1 cellular context compared by ENCODE assay signal in genomic region chr6:84461461-84461860, GRCh38.
TF ChIP-seq lines count a peak whose summit lies in the region.

No MANE protein-coding gene starts in this region.

TF ChIP-seq in HepG2, 621 proteins besides CTCF, POLR2A, EP300 and RAD21 (continued from another document):
- TF ChIP-seq PAXIP1 (CRISPR knock-in tag; conservative IDR thresholded peaks at IDR 0.05): no peak
- TF ChIP-seq LCORL (IDR thresholded peaks at IDR 0.05): no peak
- no peak for TF ChIP-seq LCORL (CRISPR knock-in tag; IDR thresholded peaks at IDR 0.05)
- TF ChIP-seq ZNF275 (CRISPR knock-in tag; IDR thresholded peaks at IDR 0.05; ENCODE audit: borderline replicate concordance): no peak
- TF ChIP-seq TFDP2 (CRISPR knock-in tag; IDR thresholded peaks at IDR 0.05): 0 out of 2 replicates have a peak, but pooled peaks have one; percentile 36
- no peak for TF ChIP-seq PATZ1 (CRISPR knock-in tag; IDR thresholded peaks at IDR 0.05)
- TF ChIP-seq WIZ (CRISPR knock-in tag; IDR thresholded peaks at IDR 0.05): no peak
- TF ChIP-seq ZNF503 (CRISPR knock-in tag; IDR thresholded peaks at IDR 0.05): no peak
- TF ChIP-seq ZNF652 (CRISPR knock-in tag; IDR thresholded peaks at IDR 0.05; ENCODE audit: borderline replicate concordance, low read depth): no peak
- no peak for TF ChIP-seq TIGD3 (CRISPR knock-in tag; IDR thresholded peaks at IDR 0.05; ENCODE audit: borderline replicate concordance)
- TF ChIP-seq MTF1 (CRISPR knock-in tag; IDR thresholded peaks at IDR 0.05): no peak
- no peak for TF ChIP-seq ZNF543 (CRISPR knock-in tag; IDR thresholded peaks at IDR 0.05)
- no peak for TF ChIP-seq NFYC (CRISPR knock-in tag; IDR thresholded peaks at IDR 0.05)
- TF ChIP-seq KLF15 (CRISPR knock-in tag; IDR thresholded peaks at IDR 0.05; ENCODE audit: borderline replicate concordance): no peak
- no peak for TF ChIP-seq ZSCAN5A (CRISPR knock-in tag; IDR thresholded peaks at IDR 0.05; ENCODE audit: borderline replicate concordance)
- no peak for TF ChIP-seq ELF4 (CRISPR knock-in tag; IDR thresholded peaks at IDR 0.05; ENCODE audit: borderline replicate concordance)
- TF ChIP-seq ZBTB8A (CRISPR knock-in tag; IDR thresholded peaks at IDR 0.05; ENCODE audit: borderline replicate concordance, low read depth): no peak
- TF ChIP-seq GPBP1L1 (CRISPR knock-in tag; IDR thresholded peaks at IDR 0.05): no peak
- TF ChIP-seq ZNF83 (CRISPR knock-in tag; IDR thresholded peaks at IDR 0.05; ENCODE audit: borderline replicate concordance): no peak
- TF ChIP-seq ZNF629 (CRISPR knock-in tag; conservative IDR thresholded peaks at IDR 0.05): peak; percentile 25; the same call in 1 of the 2 replicates
- 0 out of 2 replicates have a peak, but pooled peaks have one; percentile 35 for TF ChIP-seq E2F1 (CRISPR knock-in tag; IDR thresholded peaks at IDR 0.05)
- no peak for TF ChIP-seq ZNF484 (CRISPR knock-in tag; IDR thresholded peaks at IDR 0.05; ENCODE audit: borderline replicate concordance, low read depth)
- peak; percentile 51; the same call in 1 of the 2 replicates for TF ChIP-seq TFDP1 (CRISPR knock-in tag; IDR thresholded peaks at IDR 0.05; ENCODE audit: borderline replicate concordance)
- TF ChIP-seq ZBTB3 (CRISPR knock-in tag; IDR thresholded peaks at IDR 0.05; ENCODE audit: borderline replicate concordance, low read depth): no peak
- no peak for TF ChIP-seq RFX1 (IDR thresholded peaks at IDR 0.05)
- TF ChIP-seq HNF4A (CRISPR knock-in tag; IDR thresholded peaks at IDR 0.05): peak; percentile 28; the same call in 1 of the 2 replicates
- TF ChIP-seq ZNF143 (CRISPR knock-in tag; IDR thresholded peaks at IDR 0.05): no peak
- no peak for TF ChIP-seq HOXA7 (CRISPR knock-in tag; IDR thresholded peaks at IDR 0.05)
- peak; percentile 100 for TF ChIP-seq ZNF331 (CRISPR knock-in tag; IDR thresholded peaks at IDR 0.05)
- TF ChIP-seq ZNF816 (CRISPR knock-in tag; IDR thresholded peaks at IDR 0.05; ENCODE audit: borderline replicate concordance): no peak
- TF ChIP-seq KLF6 (CRISPR knock-in tag; IDR thresholded peaks at IDR 0.05): no peak
- TF ChIP-seq MTERF4 (CRISPR knock-in tag; IDR thresholded peaks at IDR 0.05): no peak
- no peak for TF ChIP-seq HNRNPLL (IDR thresholded peaks at IDR 0.05; ENCODE audit: low read depth, low read length, poor library complexity, severe bottlenecking)
- TF ChIP-seq NFIC (IDR thresholded peaks at IDR 0.05; ENCODE audit: low read length): no peak
